Comparison of ENCODE assay signal across 8 cellular contexts in genomic region chrX:86148024-86148511, GRCh38. TPM values are rescaled to one million over a fixed set of nuclear protein-coding genes. Genes with fewer than 3 reads are reported as not detected.
DNase-seq lines count a peak whose midpoint lies in the region; ATAC-seq and TF ChIP-seq lines count a peak whose summit lies in the region.

DACH2 (plus strand) TSS chrX:86148451.

- ATAC-seq in GM18519 (IDR thresholded peaks at IDR 0.05; ENCODE audit: low FRiP score, unreplicated experiment) = peak; percentile 99
- ATAC-seq in HG02885 (IDR thresholded peaks at IDR 0.05; ENCODE audit: poor library complexity, unreplicated experiment) = peak; percentile 64
- ATAC-seq in Right ventricle myocardium superior (ENCODE audit: poor library complexity) = peak; percentile 94
- no peak for ATAC-seq in GM18861 (IDR thresholded peaks at IDR 0.05; ENCODE audit: unreplicated experiment)

- H3K9me3 Mint-ChIP-seq in activated naive CD8-positive, alpha-beta T cell (ENCODE audit: low read depth) = no peaks in the 10 kb centered on the region

- no peak for TF ChIP-seq POLR2A in transverse colon (IDR thresholded peaks at IDR 0.05)

- peaks cover 0 to 6% (median 0%) of the 10 kb centered on the region in 4 donors for H3K4me1 ChIP-seq in transverse colon

- peaks cover 24% of the 10 kb centered on the region for H3K27me3 ChIP-seq in transverse colon

- peak; percentile 15 for DNase-seq in NCI-H526 treated with DMSO at 0.1 percent for 48 hours (lab: John Stamatoyannopoulos, UW)
- DNase-seq in Right ventricle myocardium superior = peak; percentile 75
- peak in 55 of 56 donors; percentile 3 to 87 (median 56) for DNase-seq in nucleus accumbens (lab: John Stamatoyannopoulos, UW)
- DNase-seq in transverse colon = peak; percentile 66

- H3K27ac Mint-ChIP-seq in activated naive CD8-positive, alpha-beta T cell = no peak within 1 kb of the TSS

- no peaks in the 10 kb centered on the region for H3K9me3 ChIP-seq in transverse colon

- H3K4me3 ChIP-seq in transverse colon = peak within 1 kb of the TSS; percentile 9 to 51 (median 32)

- no peak within 1 kb of the TSS for H3K27ac ChIP-seq in transverse colon

- TF ChIP-seq EP300 in transverse colon (IDR thresholded peaks at IDR 0.05; ENCODE audit: low read depth) = no peak

- peak within 1 kb of the TSS; percentile 76 for H3K4me3 Mint-ChIP-seq in activated naive CD8-positive, alpha-beta T cell

- 59% methylated on average over 29 of the region's 34 CpGs; no CpG with 5 or more reads in 1 of the 2 donors for WGBS in transverse colon (ENCODE audit: low coverage in 1 of 2), 2 donors

- intact Hi-C loops in Right ventricle myocardium superior (cut with DNase I) = no loop called here
- intact Hi-C loops in transverse colon (cut with DNase I; ENCODE audit: low total_unique reads) = no loop called here

- no peaks in the 10 kb centered on the region for H3K36me3 ChIP-seq in transverse colon

- H3K36me3 Mint-ChIP-seq in activated naive CD8-positive, alpha-beta T cell = no peaks in the 10 kb centered on the region

- in situ Hi-C loops in transverse colon (cut with MboI; ENCODE audit: low pct_ligation_motif_present in 1 of 4, low pct_unique_long_range_greater_than_20kb in 1 of 4, low sequenced_read_pairs in 3 of 4) = no loop called here

- peaks cover 13% of the 10 kb centered on the region for H3K4me1 Mint-ChIP-seq in activated naive CD8-positive, alpha-beta T cell (ENCODE audit: low read depth)

- no peak for TF ChIP-seq CTCF in transverse colon (IDR thresholded peaks at IDR 0.05)

- H3K27me3 Mint-ChIP-seq in activated naive CD8-positive, alpha-beta T cell = peaks cover 13% of the 10 kb centered on the region

RNA-seq across cellular contexts. Expression of gene DACH2, which starts in this region (rescaled TPM):
- total RNA-seq in Right ventricle myocardium superior (not detected), transverse colon (under 1 TPM in 1 of 4 donors, not detected in 3; 0.37 TPM)

Comparison
In these comparisons a context has a peak if more than half of its experiments do, and no peak if none do; other contexts are left out.
1. Peak in DNase-seq and ATAC-seq in Right ventricle myocardium superior; RNA of the gene not detected or under 1 TPM.
2. Peak in DNase-seq and H3K4me3 ChIP-seq in transverse colon; RNA of the gene not detected or under 1 TPM.
3. DNase-seq: peak in every context shown above with its lines; median percentile 75 in Right ventricle myocardium superior; 66 in transverse colon; 56 in nucleus accumbens; 15 in NCI-H526 treated with DMSO at 0.1 percent for 48 hours.